ENCODE assay signal across 15 cellular contexts in the genomic region with DNA sequence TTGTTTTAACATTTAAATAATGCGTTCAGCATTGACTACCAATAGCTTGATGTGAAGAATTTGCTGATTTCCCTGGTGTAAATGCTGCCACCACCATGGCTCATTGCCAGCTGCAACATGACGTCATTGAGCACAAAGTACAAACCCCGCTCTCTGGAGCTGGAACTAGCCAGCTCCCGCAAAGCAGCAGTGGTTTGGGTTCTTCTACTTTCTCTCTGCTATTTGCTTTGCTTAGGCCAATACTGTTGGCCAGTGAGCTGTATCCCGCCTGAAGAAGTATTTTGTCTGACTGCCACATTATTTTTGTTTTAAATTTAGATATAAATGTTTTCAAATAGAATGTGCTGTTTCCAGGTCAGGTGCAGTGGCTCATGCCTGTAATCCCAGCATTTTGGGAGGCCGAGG. TPM values are rescaled to one million over a fixed set of nuclear protein-coding genes. Genes with fewer than 3 reads are reported as not detected.
A peak's percentile ranks its signal among the peaks of the same experiment; 100 is the strongest.
DNase-seq lines count a peak whose midpoint lies in the region; ATAC-seq and TF ChIP-seq lines count a peak whose summit lies in the region.
"Had no signal": no experiment of that assay in that cellular context is flagged by ENCODE, and none has a peak within 500 bp of the region (broad histone marks: within the 10 kb centered on the region; RNA-seq: fewer than 3 reads in every experiment).

No MANE protein-coding gene starts in this region.

- no peaks in the 10 kb centered on the region for H3K27me3 ChIP-seq in liver (ENCODE audit: control insufficient read depth in 4 of 4, insufficient read depth in 4 of 4, low read length in 3 of 4)
- H3K27me3 ChIP-seq: BLaER1 treated with 17β-estradiol and CSF1 and Interleukin-3, amounts not matched to agents 10 nM and 100 nM; right atrium auricular region; upper lobe of right lung had no signal

- H3K36me3 ChIP-seq in liver (ENCODE audit: control insufficient read depth in 4 of 4, insufficient read depth in 3 of 4, low read depth in 1 of 4, low read length in 3 of 4): no peaks in the 10 kb centered on the region
- H3K36me3 ChIP-seq: BLaER1 treated with 17β-estradiol and CSF1 and Interleukin-3, amounts not matched to agents 10 nM and 100 nM; right atrium auricular region; upper lobe of right lung had no signal

- DNase-seq in H4 (ENCODE audit: low spot score) (peak; percentile 19), NAMALWA (ENCODE audit: low spot score) (peak; percentile 22), astrocyte of the hippocampus (ENCODE audit: low read depth, low spot score) (peak; percentile 31), dedifferentiated amniotic fluid mesenchymal stem cell (ENCODE audit: extremely low spot score) (no peak), activated gamma-delta T cell treated with Interleukin-2 at 50 U/mL for 16 hours (no peak)
- DNase-seq: activated CD4-positive, alpha-beta T cell treated with anti-CD3 and anti-CD28 coated beads, Interleukin-2, amount 50 U/mL, for 1 hour; activated T-cell treated with anti-CD3 and anti-CD28 coated beads, Interleukin-2, amount 50 U/mL, for 72 hours; cortex of kidney; upper lobe of right lung had no signal

- peak; percentile 36 to 61 for TF ChIP-seq RAD21 in liver (IDR thresholded peaks at IDR 0.05)

- H3K4me1 ChIP-seq in liver (ENCODE audit: control insufficient read depth in 4 of 4, insufficient read depth in 4 of 4, low read length in 3 of 4): peaks cover 0 to 1% (median 0%) of the 10 kb centered on the region in 4 donors
- H3K4me1 ChIP-seq: BLaER1 treated with 17β-estradiol and CSF1 and Interleukin-3, amounts not matched to agents 10 nM and 100 nM; right atrium auricular region; upper lobe of right lung had no signal

- TF ChIP-seq CTCF in liver (IDR thresholded peaks at IDR 0.05; ENCODE audit: low read depth, low read length, missing input control): no peak

- WGBS in liver: 35% methylated on average over 6 of the region's 6 CpGs

- no peak overlapping the region for H3K27ac ChIP-seq in liver (ENCODE audit: low read depth in 1 of 2, low read length in 2 of 2)
- H3K27ac ChIP-seq: BLaER1 treated with 17β-estradiol and CSF1 and Interleukin-3, amounts not matched to agents 10 nM and 100 nM; right atrium auricular region; upper lobe of right lung had no signal

- ATAC-seq in GM21737 (IDR thresholded peaks at IDR 0.05; ENCODE audit: unreplicated experiment): no peak
- ATAC-seq: activated T-cell treated with anti-CD3 and anti-CD28 coated beads, Interleukin-2, amount 50 U/mL, for 72 hours; esophagus mucosa had no signal

- no peak overlapping the region for H3K9ac ChIP-seq in liver (ENCODE audit: low read depth in 1 of 2, low read length in 2 of 2)
- H3K9ac ChIP-seq: BLaER1 treated with 17β-estradiol and CSF1 and Interleukin-3, amounts not matched to agents 10 nM and 100 nM had no signal

- H3K9me3 ChIP-seq in liver (ENCODE audit: control insufficient read depth in 4 of 4, low read length in 3 of 4): peaks cover 0 to 3% (median under 1%) of the 10 kb centered on the region in 4 donors
- H3K9me3 ChIP-seq: BLaER1 treated with 17β-estradiol and CSF1 and Interleukin-3, amounts not matched to agents 10 nM and 100 nM; right atrium auricular region; upper lobe of right lung had no signal

- no peak overlapping the region for H3K4me3 ChIP-seq in liver (ENCODE audit: low read depth in 1 of 3, low read length in 3 of 3)
- H3K4me3 ChIP-seq: BLaER1 treated with 17β-estradiol and CSF1 and Interleukin-3, amounts not matched to agents 10 nM and 100 nM; lung; right atrium auricular region; upper lobe of right lung had no signal

TF ChIP-seq in liver, 16 proteins besides CTCF, POLR2A, EP300 and RAD21:
- peak; percentile 85 for TF ChIP-seq SP1 (IDR thresholded peaks at IDR 0.05)
- TF ChIP-seq HNF4G (IDR thresholded peaks at IDR 0.05): peak; percentile 60
- no peak for TF ChIP-seq ZBTB33 (IDR thresholded peaks at IDR 0.05)
- no peak for TF ChIP-seq FOXA1 (IDR thresholded peaks at IDR 0.05)
- TF ChIP-seq HNF4A (conservative IDR thresholded peaks at IDR 0.05): peak; percentile 73 to 83
- peak; percentile 23 for TF ChIP-seq ATF3 (IDR thresholded peaks at IDR 0.05)
- TF ChIP-seq EGR1 (IDR thresholded peaks at IDR 0.05; ENCODE audit: low read depth in 2 of 2): no peak
- TF ChIP-seq RXRA (IDR thresholded peaks at IDR 0.05): peak in 1 of 2 donors; percentile 23
- no peak for TF ChIP-seq MAX (IDR thresholded peaks at IDR 0.05)
- TF ChIP-seq YY1 (IDR thresholded peaks at IDR 0.05): no peak
- no peak for TF ChIP-seq NR2F2 (IDR thresholded peaks at IDR 0.05)
- peak; percentile 41 for TF ChIP-seq REST (IDR thresholded peaks at IDR 0.05)
- peak; percentile 19 for TF ChIP-seq TAF1 (conservative IDR thresholded peaks at IDR 0.05)
- peak; percentile 91 for TF ChIP-seq JUND (IDR thresholded peaks at IDR 0.05)
- TF ChIP-seq FOXA2 (IDR thresholded peaks at IDR 0.05): no peak
- no peak for TF ChIP-seq GABPA (IDR thresholded peaks at IDR 0.05 in 1 of 2, conservative IDR thresholded peaks at IDR 0.05 in 1 of 2)

RNA-seq across cellular contexts. Expression of gene KIF13A, which starts 47.4 kb away (rescaled TPM):
- 11.4 and 12.7 TPM in 2 replicates for total RNA-seq in H4 (2014; rRNA removed; shearing (Covaris generic))
- 10 to 100 TPM; 13.7 to 28.1 TPM for total RNA-seq in liver
- 1 to 10 TPM; 4.3 to 7.5 TPM for polyA plus RNA-seq in liver

Comparison
In these comparisons a context has a peak if more than half of its experiments do, and no peak if none do; other contexts are left out.
1. DNase-seq: peak in H4 (single experiment), NAMALWA (single experiment) and astrocyte of the hippocampus (single experiment); none in dedifferentiated amniotic fluid mesenchymal stem cell (single experiment) and activated gamma-delta T cell treated with Interleukin-2 at 50 U/mL for 16 hours (single experiment).